ENCODE assay signal across 12 cellular contexts in the genomic region with DNA sequence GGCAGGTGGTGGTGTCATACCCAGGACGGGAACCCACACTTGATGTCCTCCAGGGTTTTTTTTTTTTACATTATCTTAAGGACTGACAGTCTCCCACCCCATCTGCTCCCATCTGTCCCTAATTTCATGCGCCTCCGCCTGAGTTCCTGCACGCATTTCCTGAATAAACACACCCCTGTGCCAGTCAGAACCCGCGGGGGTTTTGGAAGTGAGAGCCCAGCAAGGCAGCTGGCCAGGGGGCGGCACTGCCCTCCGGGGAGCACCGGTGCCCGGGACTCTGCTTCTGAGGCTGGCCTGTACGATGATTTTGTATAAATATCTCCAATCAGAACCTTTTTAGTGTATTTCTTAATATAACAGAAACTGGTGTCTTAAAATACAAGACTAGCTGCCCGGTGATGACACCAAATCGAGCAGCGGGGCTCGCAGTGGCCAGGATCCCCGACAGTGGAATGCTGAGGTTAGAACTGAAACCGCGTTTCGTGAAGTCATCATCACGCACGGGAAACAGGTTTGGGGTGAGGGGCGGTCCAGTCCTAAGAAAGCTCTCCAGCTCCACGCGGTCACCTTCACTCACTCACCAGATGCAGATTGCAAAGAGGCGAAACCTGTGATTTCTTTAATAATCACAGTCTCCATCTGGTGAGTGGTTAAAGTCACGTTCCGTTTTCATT. TPM values are rescaled to one million over a fixed set of nuclear protein-coding genes. Genes with fewer than 3 reads are reported as not detected.
DNase-seq lines count a peak whose midpoint lies in the region; ATAC-seq and TF ChIP-seq lines count a peak whose summit lies in the region.
"Had no signal": no experiment of that assay in that cellular context is flagged by ENCODE, and none has a peak within 500 bp of the region (broad histone marks: within the 10 kb centered on the region; RNA-seq: fewer than 3 reads in every experiment).

No MANE protein-coding gene starts in this region.

- no peaks in the 10 kb centered on the region for H3K27me3 ChIP-seq in breast epithelium
- no peaks in the 10 kb centered on the region for H3K27me3 ChIP-seq in hepatocyte
- H3K27me3 ChIP-seq: stomach had no signal

- H3K4me3 ChIP-seq in breast epithelium (peak overlapping the region in 1 of 3 donors; percentile 30), hepatocyte (no peak overlapping the region)
- H3K4me3 ChIP-seq: stomach had no signal

- peaks cover 61% of the 10 kb centered on the region for H3K36me3 Mint-ChIP-seq in MCF 10A (ENCODE audit: insufficient read depth, unreplicated experiment)
- H3K36me3 Mint-ChIP-seq in activated CD4-positive, alpha-beta memory T cell treated with anti-CD3 and anti-CD28 coated beads for 36 hours, result peaks cover 16% of the 10 kb centered on the region

- CTCF ChIA-PET in MCF 10A (lab: Yijun Ruan, JAX), result interaction anchor here (0.6 to 1.2 kb wide), 3 partner anchors 10 to 889 kb away, joined by 3 to 4 read pairs (median 3); no protein-coding TSS in a partner anchor
- CTCF ChIA-PET in activated CD4-positive, alpha-beta memory T cell treated with anti-CD3 and anti-CD28 coated beads for 36 hours (lab: Charles Lee), result no interaction called here

- no peaks in the 10 kb centered on the region for H3K9me3 Mint-ChIP-seq in MCF 10A (ENCODE audit: unreplicated experiment)
- no peaks in the 10 kb centered on the region for H3K9me3 Mint-ChIP-seq in activated CD4-positive, alpha-beta memory T cell treated with anti-CD3 and anti-CD28 coated beads for 36 hours
- H3K9me3 Mint-ChIP-seq: activated T-helper 2 cell treated with anti-CD3 and anti-CD28 coated beads, Interferon-gamma antibody, Interleukin-2, Interleukin-4, amounts not matched to agents 10 μg/mL and 5 μg/mL and 100 μg/mL, durations not matched to agents 14 hours and 24 hours and 36 hours had no signal

- TF ChIP-seq CTCF in MCF 10A (IDR thresholded peaks at IDR 0.05; ENCODE audit: unreplicated experiment) (no peak), breast epithelium (IDR thresholded peaks at IDR 0.05) (no peak), hepatocyte (IDR thresholded peaks at IDR 0.05; ENCODE audit: poor library complexity) (no peak)

- peaks cover 3% of the 10 kb centered on the region for H4K20me1 ChIP-seq in hepatocyte (ENCODE audit: insufficient read depth, poor library complexity, severe bottlenecking)

- DNase-seq in MCF 10A (ENCODE audit: unreplicated experiment), result no peak
- no peak for DNase-seq in breast epithelium (ENCODE audit: low spot score in 2 of 2)
- peak; percentile 77 to 86 for DNase-seq in NCI-H524 (lab: John Stamatoyannopoulos, UW)
- peak; percentile 20 for DNase-seq in globus pallidus (ENCODE audit: low spot score)
- no peak for DNase-seq in hepatocyte (ENCODE audit: low spot score)
- no peak for DNase-seq in Kasumi-1 (lab: John Stamatoyannopoulos, UW)
- DNase-seq in activated CD4-positive, alpha-beta memory T cell treated with anti-CD3 and anti-CD28 coated beads for 36 hours, result no peak
- DNase-seq: foreskin melanocyte, NCI-H1436, stomach had no signal

- H3K9me3 ChIP-seq in breast epithelium (no peaks in the 10 kb centered on the region), hepatocyte (ENCODE audit: low read depth) (no peaks in the 10 kb centered on the region)
- H3K9me3 ChIP-seq: stomach had no signal

- H3K27me3 Mint-ChIP-seq in MCF 10A (ENCODE audit: insufficient read depth, unreplicated experiment), result no peaks in the 10 kb centered on the region
- no peaks in the 10 kb centered on the region for H3K27me3 Mint-ChIP-seq in activated CD4-positive, alpha-beta memory T cell treated with anti-CD3 and anti-CD28 coated beads for 36 hours

- H3K4me1 ChIP-seq in breast epithelium (no peaks in the 10 kb centered on the region), hepatocyte (ENCODE audit: insufficient read depth) (no peaks in the 10 kb centered on the region)
- H3K4me1 ChIP-seq: stomach had no signal

- H3K9me2 ChIP-seq in hepatocyte (replicated peaks; ENCODE audit: insufficient read depth), result no peaks in the 10 kb centered on the region

- no peak for TF ChIP-seq POLR2A in breast epithelium (IDR thresholded peaks at IDR 0.05)

- no peaks in the 10 kb centered on the region for H3K4me1 Mint-ChIP-seq in MCF 10A (ENCODE audit: insufficient read depth, unreplicated experiment)
- peaks cover 18% of the 10 kb centered on the region for H3K4me1 Mint-ChIP-seq in activated CD4-positive, alpha-beta memory T cell treated with anti-CD3 and anti-CD28 coated beads for 36 hours (ENCODE audit: low read depth)

- H3K27ac ChIP-seq in breast epithelium, result peak overlapping the region in 1 of 2 donors; percentile 7
- no peak overlapping the region for H3K27ac ChIP-seq in hepatocyte
- H3K27ac ChIP-seq: stomach had no signal

- H3K27ac Mint-ChIP-seq in MCF 10A (ENCODE audit: low read depth, unreplicated experiment), result peak overlapping the region; percentile 16
- H3K27ac Mint-ChIP-seq in activated CD4-positive, alpha-beta memory T cell treated with anti-CD3 and anti-CD28 coated beads for 36 hours, result no peak overlapping the region

- BruUV-seq in MCF 10A (replicated peaks; lab: Mats Ljungman, UMichigan), result no TSS peak

- no peak overlapping the region for H3K4me3 Mint-ChIP-seq in MCF 10A (ENCODE audit: unreplicated experiment)
- no peak overlapping the region for H3K4me3 Mint-ChIP-seq in activated CD4-positive, alpha-beta memory T cell treated with anti-CD3 and anti-CD28 coated beads for 36 hours

- no peak for ATAC-seq in GM18907 (IDR thresholded peaks at IDR 0.05; ENCODE audit: unreplicated experiment)

- WGBS in hepatocyte (ENCODE audit: low lambda C conversion rate, missing lambda C conversion rate), result 96% methylated on average over 27 of the region's 27 CpGs

- H3K36me3 ChIP-seq in breast epithelium (no peaks in the 10 kb centered on the region), hepatocyte (replicated peaks; ENCODE audit: insufficient read depth, low read depth) (no peaks in the 10 kb centered on the region)

- POLR2A ChIA-PET in MCF 10A (lab: Yijun Ruan, JAX), result no interaction called here
- POLR2A ChIA-PET in activated CD4-positive, alpha-beta memory T cell treated with anti-CD3 and anti-CD28 coated beads for 36 hours (lab: Charles Lee), result interaction anchor here (0.8 to 1.3 kb wide), 2 partner anchors 13 to 19 kb away, joined by 3 read pairs; no protein-coding TSS in a partner anchor

- no peak overlapping the region for H2AFZ ChIP-seq in hepatocyte

- no peaks in the 10 kb centered on the region for H3K79me2 ChIP-seq in hepatocyte

- no peak overlapping the region for H3K4me2 ChIP-seq in hepatocyte

- intact Hi-C loops in MCF 10A (cut with micrococcal nuclease) (no loop called here), breast epithelium (cut with DNase I; ENCODE audit: low total_unique reads) (no loop called here)
- intact Hi-C loops in activated CD4-positive, alpha-beta memory T cell treated with anti-CD3 and anti-CD28 coated beads for 36 hours (cut with micrococcal nuclease), result no loop called here

RNA-seq across cellular contexts. Expression of a gene that starts 19.8 kb away (rescaled TPM):
- total RNA-seq in MCF 10A (2022) (47.0 and 53.0 TPM in 2 replicates), breast epithelium (100 to 1,000 TPM in 2 of 3 donors, 10 to 100 TPM in 1; 81.9 to 235 (median 107) TPM), hepatocyte (93.2 and 112 TPM in 2 replicates)
- 82.4 and 89.5 TPM in 2 replicates for polyA plus RNA-seq in hepatocyte
- total RNA-seq in activated CD4-positive, alpha-beta memory T cell treated with anti-CD3 and anti-CD28 coated beads for 36 hours, result 10 to 100 TPM; 84.9 to 86.9 TPM

Comparison
In these comparisons a context has a peak if more than half of its experiments do, and no peak if none do; other contexts are left out.
1. DNase-seq: peak in NCI-H524 (2 of 2) and globus pallidus (single experiment); none in MCF 10A (single experiment), breast epithelium (0 of 2), hepatocyte (single experiment), Kasumi-1 (0 of 2) and activated CD4-positive, alpha-beta memory T cell treated with anti-CD3 and anti-CD28 coated beads for 36 hours (single experiment).